ENCODE assay signal across 8 cellular contexts in genomic region chr17:42562845-42563509, GRCh38. TPM values are rescaled to one million over a fixed set of nuclear protein-coding genes. Genes with fewer than 3 reads are reported as not detected.
A peak's percentile ranks its signal among the peaks of the same experiment; 100 is the strongest.
DNase-seq lines count a peak whose midpoint lies in the region; ATAC-seq, FAIRE-seq and TF ChIP-seq lines count a peak whose summit lies in the region.

No MANE protein-coding gene starts in this region.

- H3K4me1 ChIP-seq in RWPE2 (ENCODE audit: insufficient read depth, poor library complexity, severe bottlenecking): peaks cover 2% of the 10 kb centered on the region

- H3K4me3 ChIP-seq in RWPE2 (ENCODE audit: severe bottlenecking) (peak overlapping the region; percentile 93), retinal pigment epithelial cell (ENCODE audit: low read length) (peak overlapping the region; percentile 93)

- peak; percentile 83 for FAIRE-seq in GM12891 (lab: Jason Lieb, UNC)

- H3K36me3 ChIP-seq in RWPE2 (ENCODE audit: low read depth): peaks cover 29% of the 10 kb centered on the region

- DNase-seq in GM12891 (ENCODE audit: insufficient read length, low spot score): no peak
- DNase-seq in RWPE2 (ENCODE audit: low spot score): no peak
- peak; percentile 21 for DNase-seq in fibroblast of peridontal ligament (ENCODE audit: extremely low read depth)
- no peak for DNase-seq in retinal pigment epithelial cell (ENCODE audit: low read depth)
- no peak for DNase-seq in SW 1271 (lab: John Stamatoyannopoulos, UW)
- no peak for DNase-seq in NCI-H1694 treated with DMSO at 0.1 percent for 48 hours (lab: John Stamatoyannopoulos, UW)

- ATAC-seq in RWPE2 (ENCODE audit: low read depth) (no peak), GM18868 (IDR thresholded peaks at IDR 0.05; ENCODE audit: unreplicated experiment) (no peak), GM21447 (IDR thresholded peaks at IDR 0.05; ENCODE audit: unreplicated experiment) (no peak)

- TF ChIP-seq POLR2A in GM12891 (IDR thresholded peaks at IDR 0.05; ENCODE audit: low read depth, low read length): no peak

- no peaks in the 10 kb centered on the region for H3K9me3 ChIP-seq in RWPE2 (ENCODE audit: severe bottlenecking)

- TF ChIP-seq CTCF in RWPE2 (IDR thresholded peaks at IDR 0.05; ENCODE audit: poor library complexity, severe bottlenecking): no peak
- no peak for TF ChIP-seq CTCF in retinal pigment epithelial cell (conservative IDR thresholded peaks at IDR 0.05; ENCODE audit: low read depth, low read length)

- peak overlapping the region; percentile 72 for H3K27ac ChIP-seq in RWPE2 (ENCODE audit: poor library complexity, severe bottlenecking)

- H3K27me3 ChIP-seq in RWPE2 (ENCODE audit: insufficient read depth, poor library complexity, severe bottlenecking): no peaks in the 10 kb centered on the region

TF ChIP-seq in GM12891, 5 proteins besides CTCF, POLR2A, EP300 and RAD21:
- TF ChIP-seq POU2F2 (IDR thresholded peaks at IDR 0.05; ENCODE audit: low read depth, low read length) (no peak), SPI1 (IDR thresholded peaks at IDR 0.05; ENCODE audit: low read depth, low read length) (no peak), PAX5 (IDR thresholded peaks at IDR 0.05; ENCODE audit: insufficient read depth, low read length, severe bottlenecking) (no peak), POLR2AphosphoS5 (IDR thresholded peaks at IDR 0.05; ENCODE audit: low read depth, low read length) (no peak), TAF1 (IDR thresholded peaks at IDR 0.05; ENCODE audit: low read depth, low read length) (no peak)

RNA-seq across cellular contexts. Expression of gene COASY, which starts 1.0 kb away (rescaled TPM):
- 61.8 TPM for polyA plus RNA-seq in GM12891 (2012; ENCODE audit: low read depth, missing spikeins)

RNA-seq across cellular contexts. Expression of gene MLX, which starts 3.9 kb away (rescaled TPM):
- polyA plus RNA-seq in GM12891 (2012; ENCODE audit: low read depth, missing spikeins): 30.3 TPM

RNA-seq across cellular contexts. Expression of gene HSD17B1, which starts 10.3 kb away (rescaled TPM):
- polyA plus RNA-seq in GM12891 (2012; ENCODE audit: low read depth, missing spikeins): 0.72 TPM

RNA-seq across cellular contexts. Expression of gene PSMC3IP, which starts 14.6 kb away (rescaled TPM):
- polyA plus RNA-seq in GM12891 (2012; ENCODE audit: low read depth, missing spikeins): 15.2 TPM

RNA-seq across cellular contexts. Expression of gene NAGLU, which starts 26.9 kb away (rescaled TPM):
- polyA plus RNA-seq in GM12891 (2012; ENCODE audit: low read depth, missing spikeins): 13.7 TPM
